Comparison of ENCODE assay signal across 8 cellular contexts in genomic region chr10:80462986-80463741, GRCh38. TPM values are rescaled to one million over a fixed set of nuclear protein-coding genes. Genes with fewer than 3 reads are reported as not detected.
DNase-seq lines count a peak whose midpoint lies in the region; TF ChIP-seq lines count a peak whose summit lies in the region.

No MANE protein-coding gene starts in this region.

- TF ChIP-seq CTCF in SK-N-SH (IDR thresholded peaks at IDR 0.05): no peak
- TF ChIP-seq CTCF in fibroblast of mammary gland (conservative IDR thresholded peaks at IDR 0.05; ENCODE audit: control insufficient read depth, insufficient read depth, low read depth, low read length): no peak
- no peak for TF ChIP-seq CTCF in spleen (IDR thresholded peaks at IDR 0.05 in 8 of 11, conservative IDR thresholded peaks at IDR 0.05 in 3 of 11)

- H3K27me3 ChIP-seq in SK-N-SH (ENCODE audit: insufficient read depth): no peaks in the 10 kb centered on the region
- H3K27me3 ChIP-seq in spleen (replicated peaks in 1 of 7): no peaks in the 10 kb centered on the region

- WGBS in SK-N-SH (ENCODE audit: low lambda C conversion rate): 38% methylated on average over 5 of the region's 5 CpGs
- 27 to 46% (median 31%) methylated on average over 5 of the region's 5 CpGs for WGBS in spleen, 5 donors

- H3K9me2 ChIP-seq in SK-N-SH: no peaks in the 10 kb centered on the region

- peaks cover 99% of the 10 kb centered on the region for H4K20me1 ChIP-seq in SK-N-SH (ENCODE audit: insufficient read depth)

- no peak for TF ChIP-seq POLR2A in spleen (IDR thresholded peaks at IDR 0.05)

- DNase-seq in DMS79 treated with DMSO at 0.1 percent for 48 hours (lab: John Stamatoyannopoulos, UW): peak; percentile 27
- no peak for DNase-seq in DMS79 (lab: John Stamatoyannopoulos, UW)
- DNase-seq in HCEC 1CT: peak; percentile 89
- peak; percentile 59 for DNase-seq in SK-N-SH
- peak; percentile 74 for DNase-seq in fibroblast of mammary gland (ENCODE audit: low read depth)
- DNase-seq in spleen: no peak
- no peak for DNase-seq in iPS-NIHi11 (ENCODE audit: low spot score)
- no peak for DNase-seq in globus pallidus (ENCODE audit: low spot score)

- H3F3A ChIP-seq in SK-N-SH (replicated peaks; ENCODE audit: insufficient read depth): peaks cover 8% of the 10 kb centered on the region

- H3K4me3 ChIP-seq in SK-N-SH (ENCODE audit: low read depth in 2 of 2, low read length in 1 of 2): no peak overlapping the region
- no peak overlapping the region for H3K4me3 ChIP-seq in fibroblast of mammary gland (ENCODE audit: control insufficient read depth, low read depth, low read length)
- H3K4me3 ChIP-seq in spleen: peak overlapping the region in 1 of 8 donors; percentile 87

- TF ChIP-seq RAD21 in SK-N-SH (IDR thresholded peaks at IDR 0.05; ENCODE audit: low read length): no peak

- H3K27ac ChIP-seq in SK-N-SH (ENCODE audit: low read depth in 2 of 2, low read length in 1 of 2) (peak overlapping the region; percentile 38 to 52), spleen (peak overlapping the region in 7 of 8 donors; percentile 56 to 99 (median 92))

- CTCF ChIA-PET in SK-N-SH (lab: Yijun Ruan, JAX): interaction anchor here (0.6 to 35.3 kb wide), 9 partner anchors 15 to 239 kb away, joined by 3 to 602 read pairs (median 4); no protein-coding TSS in a partner anchor

- TF ChIP-seq EP300 in SK-N-SH (IDR thresholded peaks at IDR 0.05; ENCODE audit: borderline replicate concordance in 1 of 2, low read depth in 1 of 2, low read length in 1 of 2): no peak

- H3K36me3 ChIP-seq in SK-N-SH (replicated peaks in 1 of 2; ENCODE audit: control insufficient read depth in 1 of 2, insufficient read depth in 2 of 2, low read length in 1 of 2): no peaks in the 10 kb centered on the region
- peaks cover 0 to 19% (median 0%) of the 10 kb centered on the region in 6 donors for H3K36me3 ChIP-seq in spleen

- intact Hi-C loops in spleen (cut with DNase I; ENCODE audit: low total_unique reads): loop anchor here (5.0 kb wide), 1 partner anchor 39 kb away; no protein-coding TSS in a partner anchor

- peak overlapping the region; percentile 64 for H3K4me2 ChIP-seq in SK-N-SH

- peaks cover 75 to 84% of the 10 kb centered on the region in 2 experiments for H3K4me1 ChIP-seq in SK-N-SH (ENCODE audit: control insufficient read depth in 1 of 2, insufficient read depth in 2 of 2, low read depth in 1 of 2, low read length in 1 of 2)
- H3K4me1 ChIP-seq in spleen: peaks cover 95 to 100% (median 100%) of the 10 kb centered on the region in 6 donors

- peaks cover 100% of the 10 kb centered on the region for H3K79me2 ChIP-seq in SK-N-SH (ENCODE audit: insufficient read depth)

- H3K9ac ChIP-seq in SK-N-SH: no peak overlapping the region

- H3K9me3 ChIP-seq in SK-N-SH: no peaks in the 10 kb centered on the region
- no peaks in the 10 kb centered on the region for H3K9me3 ChIP-seq in spleen

- no peak overlapping the region for H2AFZ ChIP-seq in SK-N-SH (ENCODE audit: low read depth)

- POLR2A ChIA-PET in SK-N-SH (lab: Yijun Ruan, JAX): no interaction called here

TF ChIP-seq in SK-N-SH, 30 proteins besides CTCF, POLR2A, EP300 and RAD21:
- peak; percentile 34; the same call in 1 of the 2 replicates for TF ChIP-seq RCOR1 (IDR thresholded peaks at IDR 0.05; ENCODE audit: low read length)
- 0 out of 2 replicates have a peak, but pooled peaks have one; percentile 13 for TF ChIP-seq TCF12 (IDR thresholded peaks at IDR 0.05)
- peak; percentile 58 for TF ChIP-seq JUND (IDR thresholded peaks at IDR 0.05)
- TF ChIP-seq FOSL2 (IDR thresholded peaks at IDR 0.05; ENCODE audit: borderline replicate concordance, low read depth): peak; percentile 63; the same call in 1 of the 2 replicates
- no peak for TF ChIP-seq MAX (IDR thresholded peaks at IDR 0.05; ENCODE audit: low read depth)

RNA-seq across cellular contexts. Expression of gene TSPAN14, which starts 9.1 kb away (rescaled TPM):
- polyA plus RNA-seq in SK-N-SH (2012; rRNA removed): 44.0 and 78.1 TPM in 2 replicates
- 42.5 and 64.1 TPM in 2 replicates for polyA plus RNA-seq in SK-N-SH (2012; cell fraction: cytosol; rRNA removed)
- 57.0 and 58.9 TPM in 2 replicates for polyA plus RNA-seq in SK-N-SH (2012; cell fraction: nucleus; rRNA removed)
- 100 to 1,000 TPM in 6 of 7 donors, 10 to 100 TPM in 1; 81.3 to 172 (median 129) TPM for total RNA-seq in spleen
- 10 to 100 TPM; 13.3 to 32.5 (median 24.6) TPM for polyA plus RNA-seq in spleen

RNA-seq across cellular contexts. Expression of gene PRXL2A, which starts 54.8 kb away (rescaled TPM):
- polyA plus RNA-seq in SK-N-SH (2012; rRNA removed) (14.0 and 15.6 TPM in 2 replicates), spleen (10 to 100 TPM; 12.4 to 19.0 (median 14.3) TPM)
- 23.3 and 26.8 TPM in 2 replicates for polyA plus RNA-seq in SK-N-SH (2012; cell fraction: cytosol; rRNA removed)
- polyA plus RNA-seq in SK-N-SH (2012; cell fraction: nucleus; rRNA removed): 4.5 and 4.6 TPM in 2 replicates
- total RNA-seq in spleen: 10 to 100 TPM; 12.7 to 20.7 (median 16.9) TPM

Comparison
In these comparisons a context has a peak if more than half of its experiments do, and no peak if none do; other contexts are left out.
1. DNase-seq: peak in DMS79 treated with DMSO at 0.1 percent for 48 hours (single experiment), HCEC 1CT (single experiment), SK-N-SH (single experiment) and fibroblast of mammary gland (single experiment); none in DMS79 (single experiment), spleen (single experiment), iPS-NIHi11 (single experiment) and globus pallidus (single experiment).